In genomic region chr1:156766288-156767100, GRCh38 we compare ENCODE assay signal across 9 cellular contexts. TPM values are rescaled to one million over a fixed set of nuclear protein-coding genes. Genes with fewer than 3 reads are reported as not detected.
DNase-seq lines count a peak whose midpoint lies in the region; ATAC-seq and TF ChIP-seq lines count a peak whose summit lies in the region.
"Had no signal": no experiment of that assay in that cellular context is flagged by ENCODE, and none has a peak within 500 bp of the region (broad histone marks: within the 10 kb centered on the region; RNA-seq: fewer than 3 reads in every experiment).

No MANE protein-coding gene starts in this region.

- peaks cover 24 to 36% of the 10 kb centered on the region in 2 donors for H3K4me1 Mint-ChIP-seq in effector memory CD8-positive, alpha-beta T cell (ENCODE audit: low read depth in 2 of 2)

- WGBS in adrenal gland, 4 donors = 8 to 11% (median 9%) methylated on average over 14 of the region's 14 CpGs
- WGBS in thymus = 13% methylated on average over 14 of the region's 14 CpGs

- intact Hi-C loops in adrenal gland (cut with DNase I) = no loop called here

- H3K36me3 ChIP-seq in adrenal gland (replicated peaks in 1 of 2) = no peaks in the 10 kb centered on the region
- H3K36me3 ChIP-seq in thymus (ENCODE audit: control insufficient read depth, insufficient read depth) = no peaks in the 10 kb centered on the region

- H3K4me1 ChIP-seq in adrenal gland (replicated peaks in 1 of 2) (peaks cover 17 to 40% of the 10 kb centered on the region in 2 donors), thymus (ENCODE audit: control insufficient read depth, insufficient read depth, low read length) (peaks cover 16% of the 10 kb centered on the region)

- H3K9me3 ChIP-seq in adrenal gland (replicated peaks in 1 of 3) = no peaks in the 10 kb centered on the region
- H3K9me3 ChIP-seq in thymus (ENCODE audit: control insufficient read depth) = no peaks in the 10 kb centered on the region

- CTCF ChIA-PET in AG04449 (lab: Yijun Ruan, JAX) = interaction anchor here (1.0 to 9.6 kb wide), 10 partner anchors 10 to 125 kb away, joined by 3 to 69 read pairs (median 4); partner anchors contain the start of genes HDGF, INSRR, ISG20L2 and METTL25B

- DNase-seq in AG04449 (ENCODE audit: low read depth, low spot score) = no peak
- DNase-seq in adrenal gland = peak in 1 of 7 donors; percentile 14
- DNase-seq in kidney tubule cell (ENCODE audit: low spot score) = peak; percentile 30
- no peak for DNase-seq in effector memory CD8-positive, alpha-beta T cell

- H3K27ac ChIP-seq in adrenal gland = peak overlapping the region; percentile 68 to 93 (median 77)
- peak overlapping the region; percentile 66 for H3K27ac ChIP-seq in thymus (ENCODE audit: low read depth)

- no peak for TF ChIP-seq POLR2A in adrenal gland (IDR thresholded peaks at IDR 0.05)

- H3K4me3 Mint-ChIP-seq in effector memory CD8-positive, alpha-beta T cell = no peak overlapping the region
- H3K4me3 Mint-ChIP-seq: naive thymus-derived CD8-positive, alpha-beta T cell had no signal

- TF ChIP-seq CTCF in AG04449 (IDR thresholded peaks at IDR 0.05; ENCODE audit: insufficient read depth, low read length, missing control alignments) (no peak), adrenal gland (IDR thresholded peaks at IDR 0.05) (no peak)

- H3K9me3 Mint-ChIP-seq in effector memory CD8-positive, alpha-beta T cell = no peaks in the 10 kb centered on the region
- H3K9me3 Mint-ChIP-seq: naive thymus-derived CD8-positive, alpha-beta T cell had no signal

- H3K4me3 ChIP-seq in AG04449 (ENCODE audit: low read depth, low read length) (peak overlapping the region; percentile 95), adrenal gland (peak overlapping the region; percentile 49 to 90 (median 66)), thymus (ENCODE audit: low read length) (peak overlapping the region; percentile 83)

- no peaks in the 10 kb centered on the region for H3K27me3 Mint-ChIP-seq in effector memory CD8-positive, alpha-beta T cell
- H3K27me3 Mint-ChIP-seq: naive thymus-derived CD8-positive, alpha-beta T cell had no signal

- peaks cover 14% of the 10 kb centered on the region for H3K36me3 Mint-ChIP-seq in effector memory CD8-positive, alpha-beta T cell (ENCODE audit: insufficient read depth)

- no peak overlapping the region for H3K27ac Mint-ChIP-seq in effector memory CD8-positive, alpha-beta T cell

- no peaks in the 10 kb centered on the region for H3K27me3 ChIP-seq in adrenal gland
- H3K27me3 ChIP-seq in thymus (ENCODE audit: control insufficient read depth, insufficient read depth) = no peaks in the 10 kb centered on the region

- POLR2A ChIA-PET in AG04449 (lab: Yijun Ruan, JAX) = interaction anchor here (0.7 to 2.2 kb wide), 8 partner anchors 10 to 94 kb away, joined by 3 to 21 read pairs (median 5); partner anchors contain the start of genes HDGF, ISG20L2, METTL25B and MRPL24

- peak; percentile 2 for ATAC-seq in GM18873 (IDR thresholded peaks at IDR 0.05; ENCODE audit: low FRiP score, unreplicated experiment)
- peak; percentile 13 for ATAC-seq in HG03354 (IDR thresholded peaks at IDR 0.05; ENCODE audit: poor library complexity, severe bottlenecking, unreplicated experiment)
- ATAC-seq in GM18861 (IDR thresholded peaks at IDR 0.05; ENCODE audit: unreplicated experiment) = no peak
- no peak for ATAC-seq in effector memory CD8-positive, alpha-beta T cell (replicated peaks)

RNA-seq across cellular contexts. Expression of gene PRCC, which starts 0.8 kb away (rescaled TPM):
- 10 to 100 TPM; 42.4 to 77.5 (median 57.2) TPM for total RNA-seq in adrenal gland
- polyA plus RNA-seq in adrenal gland (100 to 1,000 TPM in 1 of 3 donors, 10 to 100 TPM in 2; 63.4 to 137 (median 67.6) TPM), thymus (72.9 TPM)

RNA-seq across cellular contexts. Expression of gene HDGF, which starts 15.0 kb away (rescaled TPM):
- 100 to 1,000 TPM; 119 to 159 (median 150) TPM for total RNA-seq in adrenal gland
- polyA plus RNA-seq in adrenal gland = 100 to 1,000 TPM in 1 of 3 donors, 10 to 100 TPM in 2; 62.0 to 199 (median 96.0) TPM
- polyA plus RNA-seq in thymus = 116 TPM

RNA-seq across cellular contexts. Expression of gene MRPL24, which starts 25.6 kb away (rescaled TPM):
- total RNA-seq in adrenal gland = 100 to 1,000 TPM in 4 of 8 donors, 10 to 100 TPM in 4; 46.7 to 140 (median 91.4) TPM
- polyA plus RNA-seq in adrenal gland = 100 to 1,000 TPM; 154 to 294 (median 239) TPM
- polyA plus RNA-seq in thymus = 59.0 TPM

RNA-seq across cellular contexts. Expression of gene ISG20L2, which starts 37.9 kb away (rescaled TPM):
- 10 to 100 TPM; 10.6 to 38.5 (median 18.4) TPM for total RNA-seq in adrenal gland
- 10 to 100 TPM in 1 of 3 donors, 1 to 10 TPM in 2; 5.5 to 40.0 (median 8.8) TPM for polyA plus RNA-seq in adrenal gland
- 12.0 TPM for polyA plus RNA-seq in thymus

RNA-seq across cellular contexts. Expression of gene METTL25B, which starts 38.2 kb away (rescaled TPM):
- total RNA-seq in adrenal gland = 100 to 1,000 TPM in 1 of 8 donors, 10 to 100 TPM in 7; 24.0 to 140 (median 32.5) TPM
- polyA plus RNA-seq in adrenal gland (100 to 1,000 TPM in 1 of 3 donors, 10 to 100 TPM in 2; 17.4 to 127 (median 68.6) TPM), thymus (39.4 TPM)

Comparison
In these comparisons a context has a peak if more than half of its experiments do, and no peak if none do; other contexts are left out.
1. ATAC-seq: peak in GM18873 (single experiment) and HG03354 (single experiment); none in GM18861 (single experiment) and effector memory CD8-positive, alpha-beta T cell (single experiment).
2. Peak in every context shown above with its lines, with median percentiles within 50 percentile points of each other: H3K4me3 ChIP-seq.